In genomic region chr4:88759039-88759631, GRCh38 we compare ENCODE assay signal across 10 cellular contexts.
DNase-seq lines count a peak whose midpoint lies in the region; ATAC-seq and TF ChIP-seq lines count a peak whose summit lies in the region.
"Had no signal": no experiment of that assay in that cellular context is flagged by ENCODE, and none has a peak within 500 bp of the region (broad histone marks: within the 10 kb centered on the region; RNA-seq: fewer than 3 reads in every experiment).

No MANE protein-coding gene starts in this region.

- H3K27ac Mint-ChIP-seq in GM23338 (peak overlapping the region; percentile 42), progenitor cell of endocrine pancreas (peak overlapping the region; percentile 22)

- peaks cover 24% of the 10 kb centered on the region for H3K4me1 ChIP-seq in GM23338 (ENCODE audit: insufficient read depth)
- H3K4me1 ChIP-seq in RWPE2 (ENCODE audit: insufficient read depth, poor library complexity, severe bottlenecking), result no peaks in the 10 kb centered on the region

- H4K20me1 ChIP-seq in GM23338 (replicated peaks; ENCODE audit: insufficient read depth), result no peaks in the 10 kb centered on the region

- no peak overlapping the region for H3K4me2 ChIP-seq in GM23338

- no peak overlapping the region for H3K4me3 ChIP-seq in GM23338
- no peak overlapping the region for H3K4me3 ChIP-seq in RWPE2 (ENCODE audit: severe bottlenecking)
- H3K4me3 ChIP-seq in fibroblast of the aortic adventitia (ENCODE audit: low read depth, low read length), result no peak overlapping the region

- H3K27ac ChIP-seq in GM23338 (ENCODE audit: low read depth) (peak overlapping the region; percentile 64), RWPE2 (ENCODE audit: poor library complexity, severe bottlenecking) (no peak overlapping the region)

- TF ChIP-seq CTCF in GM23338 (conservative IDR thresholded peaks at IDR 0.05; ENCODE audit: low read depth in 2 of 2) (no peak), RWPE2 (IDR thresholded peaks at IDR 0.05; ENCODE audit: poor library complexity, severe bottlenecking) (no peak), fibroblast of the aortic adventitia (IDR thresholded peaks at IDR 0.05; ENCODE audit: insufficient read depth, low read length) (no peak), progenitor cell of endocrine pancreas (IDR thresholded peaks at IDR 0.05; ENCODE audit: unreplicated experiment) (no peak)

- H3K27me3 Mint-ChIP-seq in GM23338 (ENCODE audit: insufficient read depth, low read depth, poor library complexity) (no peaks in the 10 kb centered on the region), progenitor cell of endocrine pancreas (no peaks in the 10 kb centered on the region)

- peaks cover 27% of the 10 kb centered on the region for H3K4me1 Mint-ChIP-seq in GM23338
- H3K4me1 Mint-ChIP-seq in progenitor cell of endocrine pancreas (ENCODE audit: low read depth), result peaks cover 31% of the 10 kb centered on the region

- H3K4me3 Mint-ChIP-seq in GM23338 (no peak overlapping the region), progenitor cell of endocrine pancreas (ENCODE audit: low read depth) (no peak overlapping the region)
- H3K4me3 Mint-ChIP-seq: activated T-cell treated with anti-CD3 and anti-CD28 coated beads, Interleukin-2, amount 50 U/mL, for 4 hours had no signal

- DNase-seq in GM23338 (ENCODE audit: low spot score) (peak; percentile 64), RWPE2 (ENCODE audit: low spot score) (no peak), fibroblast of the aortic adventitia (ENCODE audit: low read depth) (peak; percentile 56), progenitor cell of endocrine pancreas (ENCODE audit: low spot score, unreplicated experiment) (no peak), NCI-H1694 (lab: John Stamatoyannopoulos, UW) (no peak), Kasumi-1 (lab: John Stamatoyannopoulos, UW) (no peak), activated gamma-delta T cell (lab: John Stamatoyannopoulos, UW) (no peak)
- DNase-seq: activated T-cell treated with anti-CD3 and anti-CD28 coated beads, Interleukin-2, amount 50 U/mL, for 4 hours; SIG-M5 had no signal

- H3K9me2 ChIP-seq in GM23338 (ENCODE audit: insufficient read depth), result no peaks in the 10 kb centered on the region

- H3K9me3 ChIP-seq in RWPE2 (ENCODE audit: severe bottlenecking), result no peaks in the 10 kb centered on the region

- H3K27me3 ChIP-seq in GM23338 (ENCODE audit: insufficient read depth) (no peaks in the 10 kb centered on the region), RWPE2 (ENCODE audit: insufficient read depth, poor library complexity, severe bottlenecking) (no peaks in the 10 kb centered on the region)

- no peaks in the 10 kb centered on the region for H3K9me3 Mint-ChIP-seq in GM23338
- H3K9me3 Mint-ChIP-seq in progenitor cell of endocrine pancreas (ENCODE audit: low read depth), result no peaks in the 10 kb centered on the region
- H3K9me3 Mint-ChIP-seq: activated T-cell treated with anti-CD3 and anti-CD28 coated beads, Interleukin-2, amount 50 U/mL, for 4 hours had no signal

- H3K79me2 ChIP-seq in GM23338 (replicated peaks; ENCODE audit: insufficient read depth), result no peaks in the 10 kb centered on the region

- no peaks in the 10 kb centered on the region for H3K36me3 ChIP-seq in GM23338 (ENCODE audit: insufficient read depth)
- H3K36me3 ChIP-seq in RWPE2 (ENCODE audit: low read depth), result no peaks in the 10 kb centered on the region

- H3F3A ChIP-seq in GM23338 (replicated peaks; ENCODE audit: low read depth), result no peaks in the 10 kb centered on the region

- H3K36me3 Mint-ChIP-seq in GM23338 (ENCODE audit: low read depth) (no peaks in the 10 kb centered on the region), progenitor cell of endocrine pancreas (ENCODE audit: insufficient read depth) (peaks cover 4% of the 10 kb centered on the region)

- ATAC-seq in GM23338 (peak; percentile 84), RWPE2 (ENCODE audit: low read depth) (peak; percentile 69), GM19467 (IDR thresholded peaks at IDR 0.05; ENCODE audit: unreplicated experiment) (no peak)
- ATAC-seq: activated T-cell treated with anti-CD3 and anti-CD28 coated beads, Interleukin-2, amount 50 U/mL, for 4 hours had no signal

- no peak overlapping the region for H2AFZ ChIP-seq in GM23338

TF ChIP-seq in GM23338, 12 proteins besides CTCF, POLR2A, EP300 and RAD21:
- TF ChIP-seq CREB1 (CRISPR knock-in tag; IDR thresholded peaks at IDR 0.05; ENCODE audit: low read depth), result no peak
- TF ChIP-seq EZH2phosphoT487 (IDR thresholded peaks at IDR 0.05; ENCODE audit: unreplicated experiment), result no peak
- no peak for TF ChIP-seq JUNB (IDR thresholded peaks at IDR 0.05; ENCODE audit: unreplicated experiment)
- no peak for TF ChIP-seq EZH2 (IDR thresholded peaks at IDR 0.05; ENCODE audit: low read depth, unreplicated experiment)
- no peak for TF ChIP-seq STAT1 (IDR thresholded peaks at IDR 0.05; ENCODE audit: unreplicated experiment)
- TF ChIP-seq ZNF114 (CRISPR knock-in tag; IDR thresholded peaks at IDR 0.05), result no peak
- TF ChIP-seq REST (IDR thresholded peaks at IDR 0.05; ENCODE audit: unreplicated experiment), result no peak
- TF ChIP-seq ETS1 (IDR thresholded peaks at IDR 0.05), result no peak
- TF ChIP-seq NANOG (IDR thresholded peaks at IDR 0.05; ENCODE audit: borderline replicate concordance), result no peak
- no peak for TF ChIP-seq ZNF331 (CRISPR knock-in tag; IDR thresholded peaks at IDR 0.05; ENCODE audit: low read depth)

Comparison
In these comparisons a context has a peak if more than half of its experiments do, and no peak if none do; other contexts are left out.
1. DNase-seq: peak in GM23338 (single experiment) and fibroblast of the aortic adventitia (single experiment); none in RWPE2 (single experiment), progenitor cell of endocrine pancreas (single experiment), NCI-H1694 (single experiment), Kasumi-1 (0 of 2) and activated gamma-delta T cell (single experiment).